Comparison of ENCODE assay signal across 8 cellular contexts in the genomic region with DNA sequence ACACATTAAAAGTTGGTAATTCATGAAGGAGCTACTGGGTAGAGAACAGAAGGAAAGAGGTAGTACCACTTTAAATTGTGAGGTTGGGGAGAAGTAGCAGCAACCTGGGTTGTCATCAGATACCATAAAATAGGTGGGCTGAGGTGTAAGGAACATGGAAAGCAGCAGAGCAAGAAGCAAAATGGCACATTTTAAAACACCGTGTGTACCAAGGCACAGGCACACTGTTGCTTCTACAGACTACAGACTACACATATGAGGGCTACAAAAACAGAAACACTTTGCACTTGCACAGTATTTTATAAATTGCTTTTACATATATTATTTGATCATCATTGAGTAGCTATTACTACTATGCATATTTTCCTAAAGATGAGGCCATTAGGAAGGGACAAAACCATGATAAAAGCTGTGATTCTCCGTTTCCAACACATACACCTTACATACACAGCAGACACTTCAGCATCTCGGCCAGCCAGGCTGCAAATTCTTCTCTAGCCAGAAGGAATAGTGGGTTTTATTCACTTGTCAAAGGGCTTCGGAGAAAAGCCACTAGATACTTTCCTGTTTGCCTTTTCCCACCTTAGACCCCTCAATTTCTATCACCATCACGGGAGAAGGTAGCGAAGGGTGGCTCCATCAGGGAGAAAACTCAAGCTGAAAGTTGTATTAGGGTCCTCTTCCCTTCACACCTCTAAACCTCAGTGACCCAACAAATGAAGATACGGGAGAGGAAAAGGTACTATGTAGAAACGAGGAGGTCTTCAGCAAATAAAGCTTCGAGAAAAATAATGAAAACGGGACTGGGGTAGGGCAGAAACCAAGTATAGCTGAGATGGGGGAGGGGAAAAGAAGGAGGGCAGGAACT. TPM values are rescaled to one million over a fixed set of nuclear protein-coding genes. Genes with fewer than 3 reads are reported as not detected.
DNase-seq lines count a peak whose midpoint lies in the region; ATAC-seq and TF ChIP-seq lines count a peak whose summit lies in the region.

No MANE protein-coding gene starts in this region.

- no peak for ATAC-seq in stimulated activated effector memory CD8-positive, alpha-beta T cell treated with anti-CD3 and anti-CD28 coated beads, Interleukin-12 subunit alpha, Interleukin-12 subunit beta, amount 100 ng/mL, for 72 hours
- ATAC-seq in GM21526 (IDR thresholded peaks at IDR 0.05; ENCODE audit: low FRiP score, unreplicated experiment): no peak

- H3K36me3 Mint-ChIP-seq in activated CD4-positive, alpha-beta memory T cell treated with anti-CD3 and anti-CD28 coated beads for 36 hours: peaks cover 27% of the 10 kb centered on the region
- H3K36me3 Mint-ChIP-seq in glutamatergic neuron (ENCODE audit: unreplicated experiment): no peaks in the 10 kb centered on the region
- H3K36me3 Mint-ChIP-seq in stimulated activated effector memory CD8-positive, alpha-beta T cell treated with anti-CD3 and anti-CD28 coated beads, Interleukin-12 subunit alpha, Interleukin-12 subunit beta, amount 100 ng/mL, for 72 hours: peaks cover 80% of the 10 kb centered on the region

- peaks cover 50% of the 10 kb centered on the region for H3K4me1 Mint-ChIP-seq in activated CD4-positive, alpha-beta memory T cell treated with anti-CD3 and anti-CD28 coated beads for 36 hours (ENCODE audit: low read depth)
- peaks cover 23% of the 10 kb centered on the region for H3K4me1 Mint-ChIP-seq in glutamatergic neuron (ENCODE audit: low read depth, unreplicated experiment)
- H3K4me1 Mint-ChIP-seq in stimulated activated effector memory CD8-positive, alpha-beta T cell treated with anti-CD3 and anti-CD28 coated beads, Interleukin-12 subunit alpha, Interleukin-12 subunit beta, amount 100 ng/mL, for 72 hours: peaks cover 50% of the 10 kb centered on the region

- H3K9me3 Mint-ChIP-seq in activated CD4-positive, alpha-beta memory T cell treated with anti-CD3 and anti-CD28 coated beads for 36 hours: no peaks in the 10 kb centered on the region
- H3K9me3 Mint-ChIP-seq in glutamatergic neuron (ENCODE audit: unreplicated experiment): peaks cover 10% of the 10 kb centered on the region
- H3K9me3 Mint-ChIP-seq in stimulated activated effector memory CD8-positive, alpha-beta T cell treated with anti-CD3 and anti-CD28 coated beads, Interleukin-12 subunit alpha, Interleukin-12 subunit beta, amount 100 ng/mL, for 72 hours: no peaks in the 10 kb centered on the region

- CTCF ChIA-PET in activated CD4-positive, alpha-beta memory T cell treated with anti-CD3 and anti-CD28 coated beads for 36 hours (lab: Charles Lee): interaction anchor here (0.6 to 9.8 kb wide), 18 partner anchors 10 to 202 kb away, joined by 3 to 87 read pairs (median 4); a partner anchor contains a TSS

- intact Hi-C loops in left ventricle myocardium inferior (cut with micrococcal nuclease): no loop called here
- intact Hi-C loops in cardiac septum (cut with DNase I): loop anchor here (2.0 to 5.0 kb wide), 4 partner anchors 46 to 189 kb away; a partner anchor contains a TSS
- intact Hi-C loops in activated CD4-positive, alpha-beta memory T cell treated with anti-CD3 and anti-CD28 coated beads for 36 hours (cut with micrococcal nuclease): no loop called here

- peak overlapping the region; percentile 91 for H3K27ac ChIP-seq in left ventricle myocardium inferior (replicated peaks)

- TF ChIP-seq CTCF in left ventricle myocardium inferior (IDR thresholded peaks at IDR 0.05; ENCODE audit: borderline replicate concordance) (no peak), glutamatergic neuron (IDR thresholded peaks at IDR 0.05; ENCODE audit: partially characterized antibody, unreplicated experiment) (no peak)

- H3K4me1 ChIP-seq in left ventricle myocardium inferior: peaks cover 55% of the 10 kb centered on the region

- H3K4me3 ChIP-seq in left ventricle myocardium inferior: peak overlapping the region; percentile 83

- peak overlapping the region; percentile 96 for H3K4me3 Mint-ChIP-seq in activated CD4-positive, alpha-beta memory T cell treated with anti-CD3 and anti-CD28 coated beads for 36 hours
- peak overlapping the region; percentile 98 for H3K4me3 Mint-ChIP-seq in glutamatergic neuron (ENCODE audit: unreplicated experiment)
- H3K4me3 Mint-ChIP-seq in stimulated activated effector memory CD8-positive, alpha-beta T cell treated with anti-CD3 and anti-CD28 coated beads, Interleukin-12 subunit alpha, Interleukin-12 subunit beta, amount 100 ng/mL, for 72 hours: peak overlapping the region; percentile 100

- no peaks in the 10 kb centered on the region for H3K27me3 Mint-ChIP-seq in activated CD4-positive, alpha-beta memory T cell treated with anti-CD3 and anti-CD28 coated beads for 36 hours
- H3K27me3 Mint-ChIP-seq in glutamatergic neuron (ENCODE audit: unreplicated experiment): peaks cover 9% of the 10 kb centered on the region

- POLR2A ChIA-PET in activated CD4-positive, alpha-beta memory T cell treated with anti-CD3 and anti-CD28 coated beads for 36 hours (lab: Charles Lee): interaction anchor here (0.6 to 4.3 kb wide), 10 partner anchors 10 to 763 kb away, joined by 3 to 27 read pairs (median 5); a partner anchor contains a TSS

- no peaks in the 10 kb centered on the region for H3K9me3 ChIP-seq in left ventricle myocardium inferior (replicated peaks)

- H3K36me3 ChIP-seq in left ventricle myocardium inferior: peaks cover 16% of the 10 kb centered on the region

- H3K27ac Mint-ChIP-seq in activated CD4-positive, alpha-beta memory T cell treated with anti-CD3 and anti-CD28 coated beads for 36 hours: peak overlapping the region; percentile 98
- peak overlapping the region; percentile 94 for H3K27ac Mint-ChIP-seq in glutamatergic neuron (ENCODE audit: unreplicated experiment)
- peak overlapping the region; percentile 99 for H3K27ac Mint-ChIP-seq in stimulated activated effector memory CD8-positive, alpha-beta T cell treated with anti-CD3 and anti-CD28 coated beads, Interleukin-12 subunit alpha, Interleukin-12 subunit beta, amount 100 ng/mL, for 72 hours

- no peaks in the 10 kb centered on the region for H3K27me3 ChIP-seq in left ventricle myocardium inferior (ENCODE audit: low read depth)

- no peak for DNase-seq in left ventricle myocardium inferior
- no peak for DNase-seq in cardiac septum (ENCODE audit: low spot score)
- peak; percentile 22 for DNase-seq in activated CD4-positive, alpha-beta memory T cell treated with anti-CD3 and anti-CD28 coated beads for 36 hours
- no peak for DNase-seq in glutamatergic neuron
- no peak for DNase-seq in stimulated activated effector memory CD8-positive, alpha-beta T cell treated with anti-CD3 and anti-CD28 coated beads, Interleukin-12 subunit alpha, Interleukin-12 subunit beta, amount 100 ng/mL, for 72 hours (ENCODE audit: low spot score in 2 of 2)
- no peak for DNase-seq in NCI-H1436 (lab: John Stamatoyannopoulos, UW)
- no peak for DNase-seq in NCI-H2107 treated with DMSO at 0.1 percent for 48 hours (lab: John Stamatoyannopoulos, UW; ENCODE audit: unreplicated experiment)

RNA-seq across cellular contexts. Expression of a gene that starts 1.6 kb away (rescaled TPM):
- total RNA-seq in left ventricle myocardium inferior (14.8 TPM), cardiac septum (13.5 TPM), glutamatergic neuron (ENCODE audit: unreplicated experiment) (55.3 TPM)
- total RNA-seq in activated CD4-positive, alpha-beta memory T cell treated with anti-CD3 and anti-CD28 coated beads for 36 hours: 10 to 100 TPM; 31.6 to 33.0 TPM

RNA-seq across cellular contexts. Expression of a gene that starts 4.9 kb away (rescaled TPM):
- total RNA-seq in left ventricle myocardium inferior (6.5 TPM), cardiac septum (9.7 TPM), glutamatergic neuron (ENCODE audit: unreplicated experiment) (57.5 TPM)
- total RNA-seq in activated CD4-positive, alpha-beta memory T cell treated with anti-CD3 and anti-CD28 coated beads for 36 hours: 100 to 1,000 TPM; 348 to 383 TPM

RNA-seq across cellular contexts. Expression of a gene that starts 39.7 kb away (rescaled TPM):
- total RNA-seq in left ventricle myocardium inferior (0.16 TPM), cardiac septum (0.75 TPM), glutamatergic neuron (ENCODE audit: unreplicated experiment) (851 TPM)
- 1 to 10 TPM in 1 of 2 experiments, under 1 TPM in 1; 0.94 to 1.5 TPM for total RNA-seq in activated CD4-positive, alpha-beta memory T cell treated with anti-CD3 and anti-CD28 coated beads for 36 hours

RNA-seq across cellular contexts. Expression of a gene that starts 40.5 kb away (rescaled TPM):
- total RNA-seq in left ventricle myocardium inferior (7.3 TPM), cardiac septum (9.1 TPM), glutamatergic neuron (ENCODE audit: unreplicated experiment) (20.5 TPM)
- total RNA-seq in activated CD4-positive, alpha-beta memory T cell treated with anti-CD3 and anti-CD28 coated beads for 36 hours: 100 to 1,000 TPM; 121 to 127 TPM

RNA-seq across cellular contexts. Expression of a gene that starts 47.8 kb away (rescaled TPM):
- total RNA-seq in left ventricle myocardium inferior (111 TPM), cardiac septum (108 TPM), glutamatergic neuron (ENCODE audit: unreplicated experiment) (170 TPM)
- total RNA-seq in activated CD4-positive, alpha-beta memory T cell treated with anti-CD3 and anti-CD28 coated beads for 36 hours: 10 to 100 TPM; 44.8 to 46.4 TPM

Comparison
In these comparisons a context has a peak if more than half of its experiments do, and no peak if none do; other contexts are left out.
1. RNA of a gene that starts 39.7 kb away (total RNA-seq): 851 TPM in glutamatergic neuron (single experiment); 0.94 to 1.5 TPM in activated CD4-positive, alpha-beta memory T cell treated with anti-CD3 and anti-CD28 coated beads for 36 hours, 0.75 TPM in cardiac septum (single experiment) and 0.16 TPM in left ventricle myocardium inferior (single experiment); every median in the first group is over 100 times any median in the second.
2. Peak in every context shown above with its lines, with median percentiles within 50 percentile points of each other: H3K27ac Mint-ChIP-seq and H3K4me3 Mint-ChIP-seq.